7 cellular contexts compared by ENCODE assay signal in the genomic region with DNA sequence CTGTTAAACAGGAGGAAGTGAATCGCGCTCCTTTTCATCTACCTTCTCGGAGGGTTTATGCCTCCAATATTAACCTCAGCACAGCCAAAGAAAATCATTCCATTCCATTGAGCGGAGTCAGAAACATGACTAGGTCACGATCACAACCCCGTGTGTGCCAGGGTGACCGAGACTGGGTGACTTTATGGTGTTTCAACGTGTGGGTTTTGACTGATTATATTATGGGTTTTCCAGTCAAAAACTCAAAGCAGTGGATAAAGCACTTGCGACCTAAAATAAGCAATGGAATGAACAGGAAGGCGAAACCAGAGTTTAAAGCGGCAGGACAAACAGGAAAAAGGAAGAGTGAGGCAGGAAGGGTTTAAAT. TPM values are rescaled to one million over a fixed set of nuclear protein-coding genes. Genes with fewer than 3 reads are reported as not detected.
A peak's percentile ranks its signal among the peaks of the same experiment; 100 is the strongest.
DNase-seq lines count a peak whose midpoint lies in the region; FAIRE-seq and TF ChIP-seq lines count a peak whose summit lies in the region.
"Had no signal": no experiment of that assay in that cellular context is flagged by ENCODE, and none has a peak within 500 bp of the region (broad histone marks: within the 10 kb centered on the region; RNA-seq: fewer than 3 reads in every experiment).

No MANE protein-coding gene starts in this region.

- TF ChIP-seq CTCF in choroid plexus epithelial cell (conservative IDR thresholded peaks at IDR 0.05; ENCODE audit: low read depth, low read length), result no peak

- no peak for FAIRE-seq in HTR-8/SVneo (lab: Jason Lieb, UNC)

- DNase-seq in HTR-8/SVneo (ENCODE audit: insufficient read length, low spot score), result peak; percentile 70
- DNase-seq in choroid plexus epithelial cell (ENCODE audit: low read depth), result no peak
- DNase-seq in renal cortical epithelial cell (ENCODE audit: low read depth), result peak; percentile 60
- no peak for DNase-seq in C1 segment of cervical spinal cord (lab: John Stamatoyannopoulos, UW)
- DNase-seq in activated CD4-positive, CD25-positive, alpha-beta regulatory T cell treated with anti-CD3 and anti-CD28 coated beads, Interleukin-2, amount 50 U/mL, for 72 hours, result no peak
- DNase-seq in NCI-H69 (lab: John Stamatoyannopoulos, UW), result no peak
- DNase-seq: NCI-H1694 treated with DMSO at 0.1 percent for 48 hours had no signal

- H3K4me3 ChIP-seq in choroid plexus epithelial cell (ENCODE audit: low read depth, low read length), result peak overlapping the region; percentile 64

RNA-seq across cellular contexts. Expression of a gene that starts 1.4 kb away (rescaled TPM):
- total RNA-seq in renal cortical epithelial cell, result 25.0 and 44.2 TPM in 2 replicates

RNA-seq across cellular contexts. Expression of a gene that starts 10.6 kb away (rescaled TPM):
- 1.7 and 2.6 TPM in 2 replicates for total RNA-seq in renal cortical epithelial cell

RNA-seq across cellular contexts. Expression of a gene that starts 34.6 kb away (rescaled TPM):
- 57.5 and 101 TPM in 2 replicates for total RNA-seq in renal cortical epithelial cell

RNA-seq across cellular contexts. Expression of a gene that starts 35.5 kb away (rescaled TPM):
- 4.7 and 12.9 TPM in 2 replicates for total RNA-seq in renal cortical epithelial cell

Comparison
In these comparisons a context has a peak if more than half of its experiments do, and no peak if none do; other contexts are left out.
1. DNase-seq: peak in HTR-8/SVneo (single experiment) and renal cortical epithelial cell (single experiment); none in choroid plexus epithelial cell (single experiment), C1 segment of cervical spinal cord (0 of 14), activated CD4-positive, CD25-positive, alpha-beta regulatory T cell treated with anti-CD3 and anti-CD28 coated beads, Interleukin-2, amount 50 U/mL, for 72 hours (single experiment) and NCI-H69 (single experiment).